Comparison of ENCODE assay signal across 18 cellular contexts in the genomic region with DNA sequence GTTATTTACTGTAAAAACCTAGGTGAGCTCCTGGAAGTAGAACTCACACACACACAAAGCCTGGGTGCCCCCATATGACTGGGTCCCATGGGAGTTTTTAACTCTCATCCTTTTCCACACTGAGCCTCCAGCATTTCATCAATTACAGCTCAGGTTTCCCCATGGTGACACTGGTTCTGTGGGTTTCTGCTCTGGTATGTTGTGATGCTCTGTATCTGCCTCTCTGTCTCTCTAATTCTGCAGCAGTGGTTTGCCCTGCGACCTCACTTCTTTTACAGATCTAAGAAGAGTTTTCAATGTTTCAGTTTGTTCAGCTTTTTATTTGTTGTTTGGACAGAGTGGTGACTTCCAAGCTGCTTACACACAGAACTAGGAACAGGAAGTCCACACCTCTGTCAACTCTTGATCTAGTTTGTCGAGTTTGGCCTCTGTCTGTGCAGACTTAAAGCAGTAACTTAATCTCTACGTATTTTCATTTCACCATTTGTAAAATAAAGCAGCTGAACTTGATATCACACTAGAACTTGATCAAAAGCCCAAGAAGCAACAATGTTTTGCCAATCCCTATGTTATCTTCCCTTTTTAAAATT.
DNase-seq lines count a peak whose midpoint lies in the region; ATAC-seq and TF ChIP-seq lines count a peak whose summit lies in the region.
"Had no signal": no experiment of that assay in that cellular context is flagged by ENCODE, and none has a peak within 500 bp of the region (broad histone marks: within the 10 kb centered on the region; RNA-seq: fewer than 3 reads in every experiment).

No MANE protein-coding gene starts in this region.

- no peak overlapping the region for H3K4me3 Mint-ChIP-seq in stimulated activated naive B cell treated with anti-CD40 and anti-IgM and Interleukin-4, amounts not matched to agents 10 μg/mL and 1 μg/mL and 100 μg/mL, for 72 hours

- H3K4me2 ChIP-seq in OCI-LY1 (ENCODE audit: low read length) (no peak overlapping the region), mesenchymal stem cell (ENCODE audit: low read length, poor library complexity, severe bottlenecking) (no peak overlapping the region)

- H3F3A ChIP-seq in OCI-LY1 (ENCODE audit: insufficient read depth, low read length): no peaks in the 10 kb centered on the region

- H3K14ac ChIP-seq in mesenchymal stem cell (ENCODE audit: low read length in 2 of 2): no peak overlapping the region

- no peak overlapping the region for H3K4ac ChIP-seq in mesenchymal stem cell (ENCODE audit: low read depth in 1 of 2, low read length in 2 of 2)

- no peak overlapping the region for H2BK120ac ChIP-seq in mesenchymal stem cell (ENCODE audit: low read depth, low read length)

- H2AK5ac ChIP-seq in mesenchymal stem cell (ENCODE audit: low read length, severe bottlenecking): no peak overlapping the region

- H3K18ac ChIP-seq in mesenchymal stem cell (ENCODE audit: low read depth in 1 of 2, low read length in 2 of 2): no peak overlapping the region

- H3K9me2 ChIP-seq in OCI-LY1 (ENCODE audit: low read depth, low read length): no peaks in the 10 kb centered on the region

- no peaks in the 10 kb centered on the region for H3K27me3 Mint-ChIP-seq in stimulated activated naive B cell treated with anti-CD40 and anti-IgM and Interleukin-4, amounts not matched to agents 10 μg/mL and 1 μg/mL and 100 μg/mL, for 72 hours

- TF ChIP-seq POLR2A in Peyer's patch (IDR thresholded peaks at IDR 0.05): no peak

- H3K79me2 ChIP-seq in OCI-LY1 (ENCODE audit: insufficient read depth, low read length): no peaks in the 10 kb centered on the region

- TF ChIP-seq CTCF in 22Rv1 (IDR thresholded peaks at IDR 0.05) (no peak), OCI-LY1 (IDR thresholded peaks at IDR 0.05; ENCODE audit: low read length) (peak; percentile 26; the same call in 1 of the 2 replicates), Peyer's patch (IDR thresholded peaks at IDR 0.05) (no peak)

- H3K27me3 ChIP-seq in OCI-LY1 (ENCODE audit: insufficient read depth, low read length) (no peaks in the 10 kb centered on the region), mesenchymal stem cell (ENCODE audit: control insufficient read depth in 1 of 2, insufficient read depth in 1 of 2, low read length in 2 of 2) (no peaks in the 10 kb centered on the region), Peyer's patch (no peaks in the 10 kb centered on the region)

- no peak overlapping the region for H4K91ac ChIP-seq in mesenchymal stem cell (ENCODE audit: low read length)

- no peaks in the 10 kb centered on the region for H3K79me1 ChIP-seq in mesenchymal stem cell (replicated peaks; ENCODE audit: low read length, poor library complexity, severe bottlenecking)

- no peaks in the 10 kb centered on the region for H3K4me1 Mint-ChIP-seq in stimulated activated naive B cell treated with anti-CD40 and anti-IgM and Interleukin-4, amounts not matched to agents 10 μg/mL and 1 μg/mL and 100 μg/mL, for 72 hours

- no peak overlapping the region for H2BK5ac ChIP-seq in mesenchymal stem cell (ENCODE audit: low read depth, low read length, poor library complexity, severe bottlenecking)

- no peak overlapping the region for H2BK15ac ChIP-seq in mesenchymal stem cell (ENCODE audit: low read depth, poor library complexity, severe bottlenecking)

- H3K9me3 ChIP-seq in OCI-LY1 (ENCODE audit: low read length) (no peaks in the 10 kb centered on the region), mesenchymal stem cell (ENCODE audit: control insufficient read depth, low read length) (no peaks in the 10 kb centered on the region), Peyer's patch (no peaks in the 10 kb centered on the region)

- peaks cover 19% of the 10 kb centered on the region for H3K4me1 ChIP-seq in OCI-LY1 (ENCODE audit: insufficient read depth, low read length, severe bottlenecking)
- no peaks in the 10 kb centered on the region for H3K4me1 ChIP-seq in mesenchymal stem cell (ENCODE audit: control insufficient read depth, insufficient read depth, low read depth, low read length)
- H3K4me1 ChIP-seq in Peyer's patch: no peaks in the 10 kb centered on the region

- peak; percentile 7 for DNase-seq in DMS53 treated with DMSO at 0.1 percent for 48 hours (lab: John Stamatoyannopoulos, UW; ENCODE audit: unreplicated experiment)
- DNase-seq in mesenchymal stem cell: peak; percentile 4
- DNase-seq in stimulated activated naive B cell treated with anti-CD40 and anti-IgM and Interleukin-4, amounts not matched to agents 10 μg/mL and 1 μg/mL and 100 μg/mL, for 72 hours: no peak
- no peak for DNase-seq in Peyer's patch
- DNase-seq in activated T-cell treated with anti-CD3 and anti-CD28 coated beads, Interleukin-2, amount 50 U/mL, for 1 hour: no peak
- DNase-seq in activated naive CD4-positive, alpha-beta T cell (lab: John Stamatoyannopoulos, UW): no peak
- DNase-seq: ACHN, C1 segment of cervical spinal cord, DMS79 treated with DMSO at 0.1 percent for 48 hours, MV-4-11, NCI-H1417, NCI-H187, NCI-H446, SW 1271 had no signal

- no peak overlapping the region for H4K8ac ChIP-seq in mesenchymal stem cell (ENCODE audit: low read length)

- 64% methylated on average over 2 of the region's 3 CpGs for WGBS in mesenchymal stem cell

- no peak overlapping the region for H3K4me3 ChIP-seq in OCI-LY1 (ENCODE audit: low read depth, low read length, poor library complexity, severe bottlenecking)
- no peak overlapping the region for H3K4me3 ChIP-seq in mesenchymal stem cell (ENCODE audit: insufficient read depth in 1 of 2, low read depth in 1 of 2, low read length in 2 of 2)
- no peak overlapping the region for H3K4me3 ChIP-seq in Peyer's patch
- H3K4me3 ChIP-seq: K562 had no signal

- no peak overlapping the region for H2BK12ac ChIP-seq in mesenchymal stem cell (ENCODE audit: low read length in 2 of 2)

- no peaks in the 10 kb centered on the region for H3K36me3 Mint-ChIP-seq in stimulated activated naive B cell treated with anti-CD40 and anti-IgM and Interleukin-4, amounts not matched to agents 10 μg/mL and 1 μg/mL and 100 μg/mL, for 72 hours

- peak overlapping the region; percentile 60; the same call in 1 of the 2 replicates for H2AFZ ChIP-seq in OCI-LY1 (ENCODE audit: low read length)
- no peak overlapping the region for H2AFZ ChIP-seq in mesenchymal stem cell (ENCODE audit: low read depth, low read length)

- no peak overlapping the region for H3K27ac Mint-ChIP-seq in stimulated activated naive B cell treated with anti-CD40 and anti-IgM and Interleukin-4, amounts not matched to agents 10 μg/mL and 1 μg/mL and 100 μg/mL, for 72 hours

- ATAC-seq in stimulated activated naive B cell treated with anti-CD40 and anti-IgM and Interleukin-4, amounts not matched to agents 10 μg/mL and 1 μg/mL and 100 μg/mL, for 72 hours (replicated peaks): no peak
- ATAC-seq: K562, Panc1 had no signal

- H3K36me3 ChIP-seq in OCI-LY1 (ENCODE audit: insufficient read depth, low read length) (no peaks in the 10 kb centered on the region), mesenchymal stem cell (ENCODE audit: control insufficient read depth in 1 of 2, insufficient read depth in 2 of 2, low read depth in 1 of 2, low read length in 2 of 2) (no peaks in the 10 kb centered on the region), Peyer's patch (no peaks in the 10 kb centered on the region)

- no peaks in the 10 kb centered on the region for H4K20me1 ChIP-seq in OCI-LY1 (ENCODE audit: insufficient read depth, low read length)

- H3K9ac ChIP-seq in OCI-LY1 (ENCODE audit: low read length) (no peak overlapping the region), mesenchymal stem cell (ENCODE audit: low read length) (no peak overlapping the region)

- peaks cover 0 to 5% of the 10 kb centered on the region in 2 donors for H3K9me3 Mint-ChIP-seq in stimulated activated naive B cell treated with anti-CD40 and anti-IgM and Interleukin-4, amounts not matched to agents 10 μg/mL and 1 μg/mL and 100 μg/mL, for 72 hours

- H3K23ac ChIP-seq in mesenchymal stem cell (ENCODE audit: low read length in 2 of 2): no peak overlapping the region

- H3K27ac ChIP-seq in 22Rv1 (peak overlapping the region; percentile 49), OCI-LY1 (ENCODE audit: low read depth, low read length, poor library complexity, severe bottlenecking) (no peak overlapping the region), mesenchymal stem cell (ENCODE audit: low read length, poor library complexity, severe bottlenecking) (no peak overlapping the region), Peyer's patch (no peak overlapping the region)

Comparison
In these comparisons a context has a peak if more than half of its experiments do, and no peak if none do; other contexts are left out.
1. DNase-seq: peak in DMS53 treated with DMSO at 0.1 percent for 48 hours (single experiment) and mesenchymal stem cell (single experiment); none in stimulated activated naive B cell treated with anti-CD40 and anti-IgM and Interleukin-4, amounts not matched to agents 10 μg/mL and 1 μg/mL and 100 μg/mL, for 72 hours (single experiment), Peyer's patch (0 of 3), activated T-cell treated with anti-CD3 and anti-CD28 coated beads, Interleukin-2, amount 50 U/mL, for 1 hour (single experiment) and activated naive CD4-positive, alpha-beta T cell (0 of 4).